In the genomic region with DNA sequence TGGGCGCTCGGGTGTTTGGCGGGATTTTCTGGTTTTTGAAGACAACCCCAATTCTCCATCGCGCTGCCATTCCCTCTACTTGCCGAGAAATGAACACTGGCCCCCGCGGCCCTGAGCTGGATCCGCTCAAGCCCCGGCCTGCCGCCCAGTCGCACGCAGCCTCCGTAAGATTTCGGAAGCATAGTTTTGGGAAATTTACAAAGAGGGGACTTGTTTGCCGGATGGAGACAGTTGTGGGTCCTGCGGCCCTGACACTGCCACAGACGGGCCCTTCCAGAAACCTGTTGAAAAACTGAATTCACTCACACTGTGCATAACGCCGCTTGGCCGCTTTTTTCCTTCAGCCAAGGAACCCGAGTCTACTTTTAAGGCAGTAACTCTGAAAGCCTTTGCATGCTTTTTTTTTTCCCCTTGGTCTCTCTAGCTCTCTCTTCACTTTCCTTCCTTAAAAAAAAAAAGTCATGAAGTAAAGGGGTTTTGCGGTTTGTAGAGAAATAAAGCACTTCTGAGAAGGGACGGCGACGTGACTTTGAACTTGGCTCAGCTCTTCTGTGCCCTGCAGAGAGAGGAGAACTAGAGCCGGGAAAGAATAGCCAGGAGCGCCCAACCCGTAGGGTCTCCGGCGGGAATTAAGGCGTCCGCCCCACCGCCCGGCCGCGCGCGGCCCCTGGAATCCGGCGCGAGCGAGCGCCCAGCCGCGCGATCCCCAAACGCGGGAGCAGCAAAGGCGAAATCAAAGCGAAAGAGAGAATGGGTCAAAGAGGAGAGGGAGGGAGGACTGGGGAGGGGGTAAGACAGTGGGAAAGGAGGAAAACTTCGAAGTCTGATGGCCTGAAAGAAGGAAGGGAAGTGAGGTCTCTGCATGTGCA, we compare ENCODE assay signal across 13 cellular contexts. TPM values are rescaled to one million over a fixed set of nuclear protein-coding genes. Genes with fewer than 3 reads are reported as not detected.
A peak's percentile ranks its signal among the peaks of the same experiment; 100 is the strongest.
DNase-seq lines count a peak whose midpoint lies in the region; ATAC-seq, FAIRE-seq and TF ChIP-seq lines count a peak whose summit lies in the region.
"Had no signal": no experiment of that assay in that cellular context is flagged by ENCODE, and none has a peak within 500 bp of the region (broad histone marks: within the 10 kb centered on the region; RNA-seq: fewer than 3 reads in every experiment).

No MANE protein-coding gene starts in this region.

- no peak overlapping the region for H3K27ac ChIP-seq in CD4-positive, alpha-beta memory T cell (ENCODE audit: low read depth, low read length)
- H3K27ac ChIP-seq in K562 (ENCODE audit: extremely low read depth, low read depth, low read length) = no peak overlapping the region
- H3K27ac ChIP-seq: SJCRH30 had no signal

- peaks cover 57 to 60% of the 10 kb centered on the region in 2 donors for H3K27me3 Mint-ChIP-seq in CD4-positive, alpha-beta memory T cell

- H3K4me2 ChIP-seq in K562 (ENCODE audit: insufficient read depth, low read length) = no peak overlapping the region

- DNase-seq in CD4-positive, alpha-beta memory T cell = peak in 1 of 5 donors; percentile 13
- peak; percentile 83 for DNase-seq in H7
- no peak for DNase-seq in K562 (ENCODE audit: extremely low read depth in 1 of 4, low spot score in 3 of 4)
- DNase-seq in left kidney (ENCODE audit: low read depth, low spot score) = peak; percentile 33
- DNase-seq in hypothalamus (lab: John Stamatoyannopoulos, UW) = no peak
- no peak for DNase-seq in HuH-7.5 (ENCODE audit: low spot score)
- DNase-seq in mucosa of gallbladder (ENCODE audit: low spot score) = no peak
- DNase-seq: activated CD4-positive, alpha-beta T cell treated with anti-CD3 and anti-CD28 coated beads for 1 hour; activated naive CD4-positive, alpha-beta T cell; NCI-H510A treated with DMSO at 0.1 percent for 48 hours; occipital lobe had no signal

- no peaks in the 10 kb centered on the region for H3K9me3 ChIP-seq in CD4-positive, alpha-beta memory T cell (ENCODE audit: control insufficient read depth in 1 of 2, low read length in 2 of 2)
- H3K9me3 ChIP-seq in K562 (replicated peaks; ENCODE audit: control insufficient read depth, insufficient read depth, low read depth, low read length) = no peaks in the 10 kb centered on the region
- H3K9me3 ChIP-seq: SJCRH30 had no signal

- H3K4me3 Mint-ChIP-seq in CD4-positive, alpha-beta memory T cell = peak overlapping the region in 5 of 8 donors; percentile 43 to 68 (median 53)

- in situ Hi-C loops in K562 (cut with MboI) = no loop called here

- peaks cover 1 to 42% (median 11%) of the 10 kb centered on the region in 4 donors for H3K4me1 Mint-ChIP-seq in CD4-positive, alpha-beta memory T cell

- no peak for FAIRE-seq in K562 (lab: Jason Lieb, UNC)

- H3K4me3 ChIP-seq in CD4-positive, alpha-beta memory T cell (ENCODE audit: low read length in 2 of 2) = no peak overlapping the region
- H3K4me3 ChIP-seq in H7 (ENCODE audit: insufficient read depth, low read depth, low read length) (peak overlapping the region; percentile 91), K562 (no peak overlapping the region)

- no peak for ATAC-seq in K562
- ATAC-seq in HG03139 (IDR thresholded peaks at IDR 0.05; ENCODE audit: unreplicated experiment) = no peak

- CTCF ChIA-PET in CD4-positive, alpha-beta memory T cell (lab: Charles Lee; ENCODE audit: partially characterized antibody) = interaction anchor here (0.7 kb wide), 2 partner anchors 345 to 696 kb away, joined by 3 to 6 read pairs; a partner anchor contains a TSS
- CTCF ChIA-PET in K562 (lab: Yijun Ruan, JAX; ENCODE audit: low intra/inter-chr PET ratio) = no interaction called here

- peaks cover 11% of the 10 kb centered on the region for H3K79me2 ChIP-seq in K562 (ENCODE audit: control insufficient read depth, insufficient read depth, low read length)

- peak overlapping the region in 3 of 7 donors; percentile 61 to 90 (median 86) for H3K27ac Mint-ChIP-seq in CD4-positive, alpha-beta memory T cell

- no peak for TF ChIP-seq EP300 in K562 (IDR thresholded peaks at IDR 0.05; ENCODE audit: low read length)

- H3K36me3 Mint-ChIP-seq in CD4-positive, alpha-beta memory T cell = peaks cover 2 to 3% of the 10 kb centered on the region in 2 donors

- intact Hi-C loops in CD4-positive, alpha-beta memory T cell (cut with micrococcal nuclease) = loop anchor here (2.0 kb wide), 1 partner anchor 15 kb away; no protein-coding TSS in a partner anchor
- intact Hi-C loops in K562 (cut with micrococcal nuclease) = no loop called here

- 97% methylated on average over 15 of the region's 52 CpGs for WGBS in K562 (ENCODE audit: insufficient coverage, low coverage, missing lambda C conversion rate)

- H3K27me3 ChIP-seq in CD4-positive, alpha-beta memory T cell (ENCODE audit: insufficient read depth, low read length) = peaks cover 79% of the 10 kb centered on the region
- H3K27me3 ChIP-seq in H7 (ENCODE audit: control insufficient read depth, insufficient read depth, low read length) (peaks cover 44% of the 10 kb centered on the region; the same call in 1 of the 2 replicates), K562 (ENCODE audit: control insufficient read depth in 2 of 2, insufficient read depth in 2 of 2, low read length in 2 of 2) (no peaks in the 10 kb centered on the region)
- H3K27me3 ChIP-seq: SJCRH30 had no signal

- TF ChIP-seq RAD21 in K562 (CRISPR knock-in tag; conservative IDR thresholded peaks at IDR 0.05 in 1 of 2, IDR thresholded peaks at IDR 0.05 in 1 of 2) = no peak

- H4K20me1 ChIP-seq in K562 (replicated peaks; ENCODE audit: control insufficient read depth, insufficient read depth, low read length) = no peaks in the 10 kb centered on the region

- TF ChIP-seq POLR2A in K562 (conservative IDR thresholded peaks at IDR 0.05) = no peak

- no peak overlapping the region for H2AFZ ChIP-seq in K562 (ENCODE audit: low read depth, low read length)

- H3K9me1 ChIP-seq in K562 (ENCODE audit: control insufficient read depth, insufficient read depth, low read length) = no peaks in the 10 kb centered on the region

- H3K9me3 Mint-ChIP-seq in CD4-positive, alpha-beta memory T cell = peaks cover 0 to 57% (median 32%) of the 10 kb centered on the region in 8 donors

- TF ChIP-seq CTCF in K562 (IDR thresholded peaks at IDR 0.05 in 2 of 3, conservative IDR thresholded peaks at IDR 0.05 in 1 of 3; ENCODE audit: insufficient read depth in 2 of 3, low read depth in 1 of 3, low read length in 3 of 3) = no peak

- H3K4me1 ChIP-seq in CD4-positive, alpha-beta memory T cell (ENCODE audit: insufficient read depth, low read length) = peaks cover 37% of the 10 kb centered on the region
- peaks cover 0 to 42% of the 10 kb centered on the region in 2 experiments; a peak in 3 of 5 replicates for H3K4me1 ChIP-seq in K562 (replicated peaks in 1 of 2; ENCODE audit: control insufficient read depth in 2 of 2, insufficient read depth in 2 of 2, low read length in 2 of 2)
- H3K4me1 ChIP-seq: SJCRH30 had no signal

- H3K36me3 ChIP-seq in CD4-positive, alpha-beta memory T cell (ENCODE audit: insufficient read depth, low read length) = no peaks in the 10 kb centered on the region
- H3K36me3 ChIP-seq in H7 (replicated peaks; ENCODE audit: control insufficient read depth, insufficient read depth, low read length) (peaks cover 2% of the 10 kb centered on the region), K562 (ENCODE audit: control insufficient read depth, insufficient read depth, low read length) (no peaks in the 10 kb centered on the region)
- H3K36me3 ChIP-seq: SJCRH30 had no signal

- POLR2A ChIA-PET in CD4-positive, alpha-beta memory T cell (lab: Charles Lee; ENCODE audit: partially characterized antibody) = interaction anchor here (1.0 to 1.5 kb wide), 3 partner anchors 9 to 15 kb away, joined by 4 to 6 read pairs (median 4); no protein-coding TSS in a partner anchor
- POLR2A ChIA-PET in K562 (lab: Yijun Ruan, JAX) = no interaction called here

- no TSS peak for BruUV-seq in K562 (replicated peaks; lab: Mats Ljungman, UMichigan)

- no peak overlapping the region for H3K9ac ChIP-seq in K562 (ENCODE audit: insufficient read depth in 1 of 2, low read depth in 2 of 2, low read length in 2 of 2)

RNA-seq across cellular contexts. Expression of a gene that starts 3.4 kb away (rescaled TPM):
- not detected for total RNA-seq in CD4-positive, alpha-beta memory T cell
- polyA plus RNA-seq in CD4-positive, alpha-beta memory T cell = not detected
- 93.0 and 96.6 TPM in 2 replicates for total RNA-seq in H7 (2014; rRNA removed; shearing (Covaris generic))
- 5.8 and 7.8 TPM in 2 replicates for total RNA-seq in K562 (2011; cell fraction: chromatin; rRNA removed; ENCODE audit: low replicate concordance)
- 5.7 and 7.7 TPM in 2 replicates for total RNA-seq in K562 (2011; cell fraction: nucleolus; rRNA removed)
- 4.1 and 7.0 TPM in 2 replicates for total RNA-seq in K562 (2011; cell fraction: nucleoplasm; rRNA removed)
- total RNA-seq in K562 (2014; rRNA removed) = 3.7 and 6.1 TPM in 2 replicates
- total RNA-seq in K562 (2014; rRNA removed; fragmentation: Illumina TruSeq; extraction: Trizol) = 2.3 and 2.4 TPM in 2 replicates
- 3.7 and 4.5 TPM in 2 replicates for total RNA-seq in K562 (2015; rRNA removed; fragmentation: Illumina TruSeq; extraction: Trizol)
- total RNA-seq in K562 (2021) = 18.0 and 22.1 TPM in 2 replicates
- polyA plus RNA-seq in K562 (2011; rRNA removed) = 1.8 and 2.2 TPM in 2 replicates
- polyA plus RNA-seq in K562 (2011; cell fraction: cytosol; rRNA removed) = 1.4 and 2.3 TPM in 2 replicates
- 6.9 and 9.9 TPM in 2 replicates for polyA plus RNA-seq in K562 (2011; cell fraction: nucleus; rRNA removed)
- polyA plus RNA-seq in K562 (2012) = 7.4 and 9.3 TPM in 2 replicates
- 6.5 and 7.3 TPM in 2 replicates for polyA plus RNA-seq in K562 (2014; fragmentation: Illumina TruSeq; extraction: Trizol)
- 1 to 10 TPM; 4.2 to 9.8 TPM for polyA plus RNA-seq in K562 (2014; fragmentation: Nextera tagmentation; extraction: Ambion mirVana)
- polyA plus RNA-seq in K562 (2014; rRNA removed) = 4.6 and 6.3 TPM in 2 replicates
- 1.5 and 2.4 TPM in 2 replicates for polyA minus RNA-seq in K562 (2011; rRNA and poly(A)+ RNA removed)
- polyA minus RNA-seq in K562 (2011; cell fraction: cytosol; rRNA and poly(A)+ RNA removed) = 2.9 and 10.6 TPM in 2 replicates
- polyA minus RNA-seq in K562 (2011; cell fraction: nucleus; rRNA and poly(A)+ RNA removed) = 7.3 and 9.6 TPM in 2 replicates
- 0.23 TPM for total RNA-seq in mucosa of gallbladder

RNA-seq across cellular contexts. Expression of a gene that starts 6.6 kb away (rescaled TPM):
- total RNA-seq in CD4-positive, alpha-beta memory T cell = not detected
- not detected for polyA plus RNA-seq in CD4-positive, alpha-beta memory T cell
- 45.9 and 51.4 TPM in 2 replicates for total RNA-seq in H7 (2014; rRNA removed; shearing (Covaris generic))
- 0.97 and 1.9 TPM in 2 replicates for total RNA-seq in K562 (2011; cell fraction: chromatin; rRNA removed; ENCODE audit: low replicate concordance)
- total RNA-seq in K562 (2011; cell fraction: nucleolus; rRNA removed) = 0.79 and 1.0 TPM in 2 replicates
- 1.2 and 1.6 TPM in 2 replicates for total RNA-seq in K562 (2011; cell fraction: nucleoplasm; rRNA removed)
- total RNA-seq in K562 (2014; rRNA removed) (1.1 and 1.3 TPM in 2 replicates), K562 (2014; rRNA removed; fragmentation: Illumina TruSeq; extraction: Trizol) (1.1 and 1.2 TPM in 2 replicates), K562 (2015; rRNA removed; fragmentation: Illumina TruSeq; extraction: Trizol) (1.3 and 1.5 TPM in 2 replicates), K562 (2021) (2.0 and 2.2 TPM in 2 replicates), mucosa of gallbladder (0.03 TPM)
- polyA plus RNA-seq in K562 (2011; rRNA removed) (0.76 and 0.92 TPM in 2 replicates), K562 (2014; fragmentation: Illumina TruSeq; extraction: Trizol) (1.3 and 1.8 TPM in 2 replicates), K562 (2014; fragmentation: Nextera tagmentation; extraction: Ambion mirVana) (under 1 TPM; 0.57 to 0.73 TPM), K562 (2014; rRNA removed) (0.89 and 1.4 TPM in 2 replicates)
- polyA plus RNA-seq in K562 (2011; cell fraction: cytosol; rRNA removed) = 0.55 and 0.61 TPM in 2 replicates
- 1.2 and 1.7 TPM in 2 replicates for polyA plus RNA-seq in K562 (2011; cell fraction: nucleus; rRNA removed)
- polyA plus RNA-seq in K562 (2012) = 0.68 and 0.83 TPM in 2 replicates
- 0.53 and 0.66 TPM in 2 replicates for polyA minus RNA-seq in K562 (2011; rRNA and poly(A)+ RNA removed)
- polyA minus RNA-seq in K562 (2011; cell fraction: cytosol; rRNA and poly(A)+ RNA removed) = 0.91 and 1.2 TPM in 2 replicates
- polyA minus RNA-seq in K562 (2011; cell fraction: nucleus; rRNA and poly(A)+ RNA removed) = 1.3 and 1.4 TPM in 2 replicates

Comparison
In these comparisons a context has a peak if more than half of its experiments do, and no peak if none do; other contexts are left out.
1. DNase-seq: peak in H7 (single experiment) and left kidney (single experiment); none in K562 (0 of 4), hypothalamus (0 of 51), HuH-7.5 (single experiment) and mucosa of gallbladder (single experiment).
2. RNA of a gene that starts 6.6 kb away (total RNA-seq): 45.9 to 51.4 TPM in H7; 0.79 to 2.2 TPM in K562, 0.03 TPM in mucosa of gallbladder (single experiment) and not detected in CD4-positive, alpha-beta memory T cell; every median in the first group is over 10 times any median in the second.